Comparison of ENCODE assay signal across 4 cellular contexts in the genomic region with DNA sequence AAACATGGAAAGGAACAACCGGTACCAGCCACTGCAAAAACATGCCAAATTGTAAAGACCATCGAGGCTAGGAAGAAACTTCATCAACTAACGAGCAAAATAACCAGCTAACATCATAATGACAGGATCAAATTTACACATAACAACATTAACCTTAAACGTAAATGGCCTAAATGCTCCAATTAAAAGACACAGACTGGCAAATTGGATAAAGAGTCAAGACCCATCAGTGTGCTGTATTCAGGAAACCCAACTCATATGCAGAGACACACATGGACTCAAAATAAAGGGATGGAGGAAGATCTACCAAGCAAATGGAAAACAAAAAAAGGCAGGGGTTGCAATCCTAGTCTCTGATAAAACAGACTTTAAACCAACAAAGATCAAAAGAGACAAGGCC. TPM values are rescaled to one million over a fixed set of nuclear protein-coding genes. Genes with fewer than 3 reads are reported as not detected.
"Had no signal": no experiment of that assay in that cellular context is flagged by ENCODE, and none has a peak within 500 bp of the region (broad histone marks: within the 10 kb centered on the region; RNA-seq: fewer than 3 reads in every experiment).

No MANE protein-coding gene starts in this region.

RNA-seq across cellular contexts. Expression of a gene that starts 44.3 kb away (rescaled TPM):
- total RNA-seq: Right ventricle myocardium inferior, Right ventricle myocardium superior, RPMI7951, SJCRH30 had no signal
